23 cellular contexts compared by ENCODE assay signal in genomic region chr9:127047971-127048370, GRCh38.
DNase-seq lines count a peak whose midpoint lies in the region; ATAC-seq and TF ChIP-seq lines count a peak whose summit lies in the region.
"Had no signal": no experiment of that assay in that cellular context is flagged by ENCODE, and none has a peak within 500 bp of the region (broad histone marks: within the 10 kb centered on the region; RNA-seq: fewer than 3 reads in every experiment).

No MANE protein-coding gene starts in this region.

- no peak for ATAC-seq in PC-3
- ATAC-seq: foreskin keratinocyte, left lobe of liver, sciatic nerve had no signal

- H3K9me2 ChIP-seq in PC-3 (replicated peaks; ENCODE audit: low read length), result no peaks in the 10 kb centered on the region

- H3K79me2 ChIP-seq in PC-3 (ENCODE audit: low read length), result no peaks in the 10 kb centered on the region
- H3K79me2 ChIP-seq: hepatocyte had no signal

- peak overlapping the region; percentile 63 for H3K27ac Mint-ChIP-seq in activated CD4-positive, alpha-beta memory T cell treated with anti-CD3 and anti-CD28 coated beads, Interleukin-2, amount 10 ng/mL, durations not matched to agents 7 days and 5 days
- no peak overlapping the region for H3K27ac Mint-ChIP-seq in activated CD4-positive, alpha-beta memory T cell treated with anti-CD3 and anti-CD28 coated beads for 36 hours

- TF ChIP-seq CTCF in PC-3 (conservative IDR thresholded peaks at IDR 0.05; ENCODE audit: low read depth, low read length), result no peak
- no peak for TF ChIP-seq CTCF in lower leg skin (IDR thresholded peaks at IDR 0.05)

- BruUV-seq in PC-3 (replicated peaks; lab: Mats Ljungman, UMichigan), result no TSS peak

- H3K4me3 Mint-ChIP-seq in activated CD4-positive, alpha-beta memory T cell treated with anti-CD3 and anti-CD28 coated beads, Interleukin-2, amount 10 ng/mL, durations not matched to agents 7 days and 5 days, result no peak overlapping the region
- no peak overlapping the region for H3K4me3 Mint-ChIP-seq in activated CD4-positive, alpha-beta memory T cell treated with anti-CD3 and anti-CD28 coated beads for 36 hours
- H3K4me3 Mint-ChIP-seq: neural crest cell had no signal

- peaks cover 42% of the 10 kb centered on the region for H3K4me1 Mint-ChIP-seq in activated CD4-positive, alpha-beta memory T cell treated with anti-CD3 and anti-CD28 coated beads, Interleukin-2, amount 10 ng/mL, durations not matched to agents 7 days and 5 days
- peaks cover 27% of the 10 kb centered on the region for H3K4me1 Mint-ChIP-seq in activated CD4-positive, alpha-beta memory T cell treated with anti-CD3 and anti-CD28 coated beads for 36 hours (ENCODE audit: low read depth)
- H3K4me1 Mint-ChIP-seq: neural crest cell had no signal

- CTCF ChIA-PET in activated CD4-positive, alpha-beta memory T cell treated with anti-CD3 and anti-CD28 coated beads, Interleukin-2, amount 10 ng/mL, durations not matched to agents 7 days and 5 days (lab: Charles Lee), result interaction anchor here (1.4 to 2.6 kb wide), 4 partner anchors 62 to 107 kb away, joined by 3 to 25 read pairs (median 4); no protein-coding TSS in a partner anchor
- CTCF ChIA-PET in activated CD4-positive, alpha-beta memory T cell treated with anti-CD3 and anti-CD28 coated beads for 36 hours (lab: Charles Lee), result interaction anchor here (1.4 to 1.6 kb wide), 2 partner anchors 43 to 62 kb away, joined by 4 to 5 read pairs; no protein-coding TSS in a partner anchor
- CTCF ChIA-PET in PC-3 (lab: Charles Lee), result no interaction called here

- intact Hi-C loops in activated CD4-positive, alpha-beta memory T cell treated with anti-CD3 and anti-CD28 coated beads for 36 hours (cut with micrococcal nuclease), result no loop called here
- intact Hi-C loops in PC-3 (cut with micrococcal nuclease) (loop anchor here (2.0 kb wide), 2 partner anchors 23 to 83 kb away; no protein-coding TSS in a partner anchor), lower leg skin (cut with DNase I; ENCODE audit: low total_unique reads) (no loop called here)

- peak overlapping the region; percentile 76; the same call in 1 of the 2 replicates for H3K4me2 ChIP-seq in PC-3 (ENCODE audit: low read length)
- H3K4me2 ChIP-seq: hepatocyte had no signal

- H3K27me3 ChIP-seq in PC-3 (ENCODE audit: low read length), result no peaks in the 10 kb centered on the region
- H3K27me3 ChIP-seq: adrenal gland, brain microvascular endothelial cell, foreskin keratinocyte, hepatocyte had no signal

- no peak for DNase-seq in activated CD4-positive, alpha-beta memory T cell treated with anti-CD3 and anti-CD28 coated beads, Interleukin-2, amount 10 ng/mL, durations not matched to agents 7 days and 5 days
- DNase-seq in activated CD4-positive, alpha-beta memory T cell treated with anti-CD3 and anti-CD28 coated beads for 36 hours, result no peak
- DNase-seq in PC-3, result no peak
- peak; percentile 8 to 65 for DNase-seq in lower leg skin (ENCODE audit: low spot score in 2 of 2)
- no peak for DNase-seq in DMS 273 (lab: John Stamatoyannopoulos, UW; ENCODE audit: unreplicated experiment)
- DNase-seq in HPDE6-E6E7 (ENCODE audit: extremely low spot score), result no peak
- DNase-seq in NCI-H774 (lab: John Stamatoyannopoulos, UW), result no peak
- DNase-seq: activated CD4-positive, alpha-beta T cell treated with anti-CD3 and anti-CD28 coated beads, Interleukin-2, amount 50 U/mL, for 1 hour; brain microvascular endothelial cell; DMS53; effector CD8-positive, alpha-beta T cell; foreskin keratinocyte; Karpas-422; NCI-H187 treated with DMSO at 0.1 percent for 48 hours; NCI-H526 treated with DMSO at 0.1 percent for 48 hours; posterior cingulate gyrus; WERI-Rb-1 had no signal

- H4K20me1 ChIP-seq in PC-3 (ENCODE audit: low read length), result no peaks in the 10 kb centered on the region

- POLR2A ChIA-PET in activated CD4-positive, alpha-beta memory T cell treated with anti-CD3 and anti-CD28 coated beads, Interleukin-2, amount 10 ng/mL, durations not matched to agents 7 days and 5 days (lab: Charles Lee), result interaction anchor here (0.6 to 1.6 kb wide), 4 partner anchors 13 to 156 kb away, joined by 3 to 12 read pairs (median 4); no protein-coding TSS in a partner anchor
- POLR2A ChIA-PET in activated CD4-positive, alpha-beta memory T cell treated with anti-CD3 and anti-CD28 coated beads for 36 hours (lab: Charles Lee), result no interaction called here
- POLR2A ChIA-PET in PC-3 (lab: Charles Lee; ENCODE audit: unreplicated experiment), result interaction anchor here (0.6 kb wide), 2 partner anchors 12 to 61 kb away, joined by 3 read pairs; no protein-coding TSS in a partner anchor

- peaks cover 21% of the 10 kb centered on the region for H3K4me1 ChIP-seq in PC-3 (ENCODE audit: insufficient read depth, low read length)
- H3K4me1 ChIP-seq: foreskin keratinocyte had no signal

- H3K27ac ChIP-seq in PC-3 (ENCODE audit: low read length) (peak overlapping the region; percentile 83), skin epidermis (peak overlapping the region in 13 of 21 experiments; percentile 16 to 81 (median 56))
- H3K27ac ChIP-seq: foreskin keratinocyte, WERI-Rb-1 had no signal

- WGBS in lower leg skin, 2 donors, result 95 to 98% methylated on average over 3 of the region's 3 CpGs

- TF ChIP-seq POLR2A in lower leg skin (IDR thresholded peaks at IDR 0.05), result no peak

- H3K9me3 ChIP-seq in PC-3 (ENCODE audit: low read length), result no peaks in the 10 kb centered on the region
- H3K9me3 ChIP-seq: adrenal gland had no signal

- H2AFZ ChIP-seq in PC-3 (ENCODE audit: low read length), result no peak overlapping the region
- H2AFZ ChIP-seq: hepatocyte had no signal

- no peaks in the 10 kb centered on the region for H3K36me3 ChIP-seq in PC-3 (ENCODE audit: low read depth, low read length)
- H3K36me3 ChIP-seq: adrenal gland, brain microvascular endothelial cell had no signal

- peaks cover 8% of the 10 kb centered on the region for H3K27me3 Mint-ChIP-seq in activated CD4-positive, alpha-beta memory T cell treated with anti-CD3 and anti-CD28 coated beads, Interleukin-2, amount 10 ng/mL, durations not matched to agents 7 days and 5 days
- no peaks in the 10 kb centered on the region for H3K27me3 Mint-ChIP-seq in activated CD4-positive, alpha-beta memory T cell treated with anti-CD3 and anti-CD28 coated beads for 36 hours

- peaks cover 1% of the 10 kb centered on the region for H3K9me3 Mint-ChIP-seq in activated CD4-positive, alpha-beta memory T cell treated with anti-CD3 and anti-CD28 coated beads, Interleukin-2, amount 10 ng/mL, durations not matched to agents 7 days and 5 days
- no peaks in the 10 kb centered on the region for H3K9me3 Mint-ChIP-seq in activated CD4-positive, alpha-beta memory T cell treated with anti-CD3 and anti-CD28 coated beads for 36 hours
- H3K9me3 Mint-ChIP-seq: neural crest cell had no signal

- H3F3A ChIP-seq in PC-3 (ENCODE audit: low read length, unreplicated experiment), result no peaks in the 10 kb centered on the region

- peak overlapping the region; percentile 51 for H3K9ac ChIP-seq in PC-3 (ENCODE audit: low read length)

- no peak overlapping the region for H3K4me3 ChIP-seq in PC-3 (ENCODE audit: low read length)
- no peak overlapping the region for H3K4me3 ChIP-seq in lower leg skin (ENCODE audit: low read depth, poor library complexity, severe bottlenecking)
- no peak overlapping the region for H3K4me3 ChIP-seq in skin epidermis
- H3K4me3 ChIP-seq: adrenal gland, hepatocyte had no signal

- no peaks in the 10 kb centered on the region for H3K36me3 Mint-ChIP-seq in activated CD4-positive, alpha-beta memory T cell treated with anti-CD3 and anti-CD28 coated beads, Interleukin-2, amount 10 ng/mL, durations not matched to agents 7 days and 5 days (ENCODE audit: low read depth)
- H3K36me3 Mint-ChIP-seq in activated CD4-positive, alpha-beta memory T cell treated with anti-CD3 and anti-CD28 coated beads for 36 hours, result no peaks in the 10 kb centered on the region

Comparison
In these comparisons a context has a peak if more than half of its experiments do, and no peak if none do; other contexts are left out.
1. DNase-seq: peak in lower leg skin (2 of 2); none in activated CD4-positive, alpha-beta memory T cell treated with anti-CD3 and anti-CD28 coated beads, Interleukin-2, amount 10 ng/mL, durations not matched to agents 7 days and 5 days (single experiment), activated CD4-positive, alpha-beta memory T cell treated with anti-CD3 and anti-CD28 coated beads for 36 hours (single experiment), PC-3 (single experiment), DMS 273 (single experiment), HPDE6-E6E7 (single experiment) and NCI-H774 (single experiment).